In genomic region chr11:66326261-66327111, GRCh38 we compare ENCODE assay signal across 12 cellular contexts. TPM values are rescaled to one million over a fixed set of nuclear protein-coding genes. Genes with fewer than 3 reads are reported as not detected.
DNase-seq lines count a peak whose midpoint lies in the region; ATAC-seq, FAIRE-seq and TF ChIP-seq lines count a peak whose summit lies in the region.
"Had no signal": no experiment of that assay in that cellular context is flagged by ENCODE, and none has a peak within 500 bp of the region (broad histone marks: within the 10 kb centered on the region; RNA-seq: fewer than 3 reads in every experiment).

No MANE protein-coding gene starts in this region.

- peaks cover 38% of the 10 kb centered on the region for H3K4me1 Mint-ChIP-seq in activated naive CD8-positive, alpha-beta T cell treated with anti-CD3 and anti-CD28 coated beads, Interleukin-2, amount 50 U/mL, for 24 hours

- TF ChIP-seq POLR2A in upper lobe of left lung (IDR thresholded peaks at IDR 0.05), result no peak

- H3K27ac ChIP-seq in kidney (ENCODE audit: low read depth in 2 of 2, low read length in 2 of 2) (peak overlapping the region in 1 of 2 donors; percentile 26), upper lobe of left lung (peak overlapping the region; percentile 48 to 67 (median 58))
- H3K27ac ChIP-seq: C4-2B, thoracic aorta had no signal

- no peak for TF ChIP-seq CTCF in kidney (IDR thresholded peaks at IDR 0.05; ENCODE audit: borderline replicate concordance, extremely low read depth, insufficient read depth)
- TF ChIP-seq CTCF in upper lobe of left lung (IDR thresholded peaks at IDR 0.05), result no peak

- TF ChIP-seq EP300 in upper lobe of left lung (IDR thresholded peaks at IDR 0.05), result no peak

- H3K4me1 ChIP-seq in kidney (ENCODE audit: control insufficient read depth in 1 of 2, insufficient read depth in 1 of 2, low read depth in 1 of 2, low read length in 2 of 2) (peaks cover 11 to 17% of the 10 kb centered on the region in 2 donors), upper lobe of left lung (peaks cover 25 to 32% (median 27%) of the 10 kb centered on the region in 4 donors)

- peak; percentile 21 for ATAC-seq in activated naive CD8-positive, alpha-beta T cell treated with anti-CD3 and anti-CD28 coated beads, Interleukin-2, amount 50 U/mL, for 24 hours
- peak in 1 of 2 donors; percentile 57 for ATAC-seq in upper lobe of left lung (ENCODE audit: low FRiP score in 2 of 2)
- no peak for ATAC-seq in GM19023 (IDR thresholded peaks at IDR 0.05; ENCODE audit: unreplicated experiment)
- no peak for ATAC-seq in HG03045 (IDR thresholded peaks at IDR 0.05; ENCODE audit: unreplicated experiment)

- no peaks in the 10 kb centered on the region for H3K27me3 ChIP-seq in upper lobe of left lung

- DNase-seq in activated CD8-positive, alpha-beta memory T cell treated with anti-CD3 and anti-CD28 coated beads for 24 hours, result peak; percentile 78
- DNase-seq in activated CD8-positive, alpha-beta memory T cell treated with anti-CD3 and anti-CD28 coated beads, Interleukin-2, amount 50 U/mL, for 4 hours, result no peak
- DNase-seq in activated naive CD8-positive, alpha-beta T cell treated with anti-CD3 and anti-CD28 coated beads, Interleukin-2, amount 50 U/mL, for 24 hours, result peak; percentile 51
- DNase-seq in kidney, result peak; percentile 87
- peak in 1 of 2 donors; percentile 78 for DNase-seq in upper lobe of left lung
- DNase-seq in effector CD8-positive, alpha-beta T cell (lab: John Stamatoyannopoulos, UW), result no peak

- no peaks in the 10 kb centered on the region for H3K27me3 Mint-ChIP-seq in activated naive CD8-positive, alpha-beta T cell treated with anti-CD3 and anti-CD28 coated beads, Interleukin-2, amount 50 U/mL, for 24 hours

- peak overlapping the region; percentile 32 for H3K27ac Mint-ChIP-seq in activated naive CD8-positive, alpha-beta T cell treated with anti-CD3 and anti-CD28 coated beads, Interleukin-2, amount 50 U/mL, for 24 hours

- H3K9ac ChIP-seq in kidney (ENCODE audit: low read length in 2 of 2), result no peak overlapping the region

- no peaks in the 10 kb centered on the region for H3K9me3 ChIP-seq in kidney (ENCODE audit: control insufficient read depth in 1 of 2, low read length in 2 of 2)
- H3K9me3 ChIP-seq in upper lobe of left lung, result no peaks in the 10 kb centered on the region
- H3K9me3 ChIP-seq: thoracic aorta had no signal

- H3K4me3 ChIP-seq in kidney (ENCODE audit: low read length in 2 of 2) (no peak overlapping the region), upper lobe of left lung (no peak overlapping the region)
- H3K4me3 ChIP-seq: thoracic aorta had no signal

- no peak overlapping the region for H3K4me3 Mint-ChIP-seq in activated naive CD8-positive, alpha-beta T cell treated with anti-CD3 and anti-CD28 coated beads, Interleukin-2, amount 50 U/mL, for 24 hours

- no peaks in the 10 kb centered on the region for H3K9me3 Mint-ChIP-seq in activated naive CD8-positive, alpha-beta T cell treated with anti-CD3 and anti-CD28 coated beads, Interleukin-2, amount 50 U/mL, for 24 hours

- H3K36me3 ChIP-seq in kidney (ENCODE audit: control insufficient read depth in 1 of 2, insufficient read depth in 2 of 2, low read length in 2 of 2) (no peaks in the 10 kb centered on the region), upper lobe of left lung (no peaks in the 10 kb centered on the region)
- H3K36me3 ChIP-seq: thoracic aorta had no signal

- no peak for FAIRE-seq in kidney (lab: Jason Lieb, UNC)

- 49 to 53% methylated on average over 2 to 19 of the region's 21 CpGs for WGBS in upper lobe of left lung, 2 donors

- H3K36me3 Mint-ChIP-seq in activated naive CD8-positive, alpha-beta T cell treated with anti-CD3 and anti-CD28 coated beads, Interleukin-2, amount 50 U/mL, for 24 hours (ENCODE audit: low read depth), result no peaks in the 10 kb centered on the region
- H3K36me3 Mint-ChIP-seq: brain had no signal

- intact Hi-C loops in kidney (cut with DNase I), result no loop called here

RNA-seq across cellular contexts. Expression of gene CD248, which starts 9.6 kb away (rescaled TPM):
- total RNA-seq in kidney (22.9 TPM), upper lobe of left lung (10 to 100 TPM in 2 of 6 donors, 1 to 10 TPM in 3, under 1 TPM in 1; 0.59 to 85.6 (median 6.5) TPM)
- 14.8 TPM for polyA plus RNA-seq in kidney (ENCODE audit: insufficient read depth, low read depth, low replicate concordance)
- polyA plus RNA-seq: neural cell had no signal

RNA-seq across cellular contexts. Expression of gene RIN1, which starts 9.7 kb away (rescaled TPM):
- 9.2 TPM for total RNA-seq in kidney
- polyA plus RNA-seq in kidney (ENCODE audit: insufficient read depth, low read depth, low replicate concordance), result 2.3 TPM
- total RNA-seq in upper lobe of left lung, result 10 to 100 TPM in 1 of 6 donors, 1 to 10 TPM in 5; 5.2 to 19.0 (median 8.9) TPM

RNA-seq across cellular contexts. Expression of gene BRMS1, which starts 18.4 kb away (rescaled TPM):
- 32.8 TPM for total RNA-seq in kidney
- 69.7 TPM for polyA plus RNA-seq in kidney (ENCODE audit: insufficient read depth, low read depth, low replicate concordance)
- 10 to 100 TPM; 34.8 to 63.8 (median 37.1) TPM for total RNA-seq in upper lobe of left lung

RNA-seq across cellular contexts. Expression of gene B4GAT1, which starts 20.9 kb away (rescaled TPM):
- total RNA-seq in kidney (21.7 TPM), upper lobe of left lung (10 to 100 TPM; 15.7 to 48.9 (median 27.4) TPM)
- polyA plus RNA-seq in kidney (ENCODE audit: insufficient read depth, low read depth, low replicate concordance), result 59.9 TPM

RNA-seq across cellular contexts. Expression of gene TMEM151A, which starts 34.8 kb away (rescaled TPM):
- total RNA-seq in kidney (0.19 TPM), upper lobe of left lung (1 to 10 TPM in 1 of 6 donors, under 1 TPM in 1, not detected in 4; 0.29 to 1.9 TPM)
- not detected for polyA plus RNA-seq in kidney (ENCODE audit: insufficient read depth, low read depth, low replicate concordance)

Comparison
In these comparisons a context has a peak if more than half of its experiments do, and no peak if none do; other contexts are left out.
1. DNase-seq: peak in activated CD8-positive, alpha-beta memory T cell treated with anti-CD3 and anti-CD28 coated beads for 24 hours (single experiment), activated naive CD8-positive, alpha-beta T cell treated with anti-CD3 and anti-CD28 coated beads, Interleukin-2, amount 50 U/mL, for 24 hours (single experiment) and kidney (single experiment); none in activated CD8-positive, alpha-beta memory T cell treated with anti-CD3 and anti-CD28 coated beads, Interleukin-2, amount 50 U/mL, for 4 hours (single experiment) and effector CD8-positive, alpha-beta T cell (single experiment).